In genomic region chr3:183637106-183637486, GRCh38 we compare ENCODE assay signal across 8 cellular contexts. TPM values are rescaled to one million over a fixed set of nuclear protein-coding genes. Genes with fewer than 3 reads are reported as not detected.
DNase-seq lines count a peak whose midpoint lies in the region; FAIRE-seq and TF ChIP-seq lines count a peak whose summit lies in the region.

No MANE protein-coding gene starts in this region.

- no peaks in the 10 kb centered on the region for H3K9me3 ChIP-seq in CD8-positive, alpha-beta memory T cell (ENCODE audit: low read length)
- H3K9me3 ChIP-seq in PC-9 (ENCODE audit: insufficient read depth, low read depth), result no peaks in the 10 kb centered on the region
- no peaks in the 10 kb centered on the region for H3K9me3 ChIP-seq in ovary

- no peaks in the 10 kb centered on the region for H3K27me3 ChIP-seq in CD8-positive, alpha-beta memory T cell (ENCODE audit: insufficient read depth, low read length, poor library complexity, severe bottlenecking)
- H3K27me3 ChIP-seq in PC-9 (ENCODE audit: insufficient read depth, low read depth), result no peaks in the 10 kb centered on the region
- H3K27me3 ChIP-seq in ovary, result no peaks in the 10 kb centered on the region

- peak overlapping the region; percentile 96 for H3K27ac ChIP-seq in CD8-positive, alpha-beta memory T cell (ENCODE audit: low read depth, low read length)
- H3K27ac ChIP-seq in PC-9, result peak overlapping the region; percentile 39
- H3K27ac ChIP-seq in epithelial cell of prostate, result peak overlapping the region; percentile 71
- H3K27ac ChIP-seq in ovary, result peak overlapping the region; percentile 96 to 100

- TF ChIP-seq CTCF in PC-9 (conservative IDR thresholded peaks at IDR 0.05) (no peak), ovary (IDR thresholded peaks at IDR 0.05) (no peak)

- WGBS in ovary, 3 donors, result 11 to 17% (median 14%) methylated on average over 6 of the region's 6 CpGs

- no TSS peak for BruUV-seq in PC-9 (replicated peaks; lab: Mats Ljungman, UMichigan)

- no peaks in the 10 kb centered on the region for H3K27me3 Mint-ChIP-seq in CD8-positive, alpha-beta memory T cell

- H3K36me3 ChIP-seq in CD8-positive, alpha-beta memory T cell (ENCODE audit: insufficient read depth, low read length), result no peaks in the 10 kb centered on the region
- H3K36me3 ChIP-seq in PC-9 (ENCODE audit: low read depth) (no peaks in the 10 kb centered on the region), ovary (no peaks in the 10 kb centered on the region)

- peak overlapping the region; percentile 92 to 98 (median 97) for H3K27ac Mint-ChIP-seq in CD8-positive, alpha-beta memory T cell

- TF ChIP-seq EP300 in ovary (IDR thresholded peaks at IDR 0.05), result no peak

- peaks cover 32 to 54% (median 44%) of the 10 kb centered on the region in 3 donors for H3K4me1 Mint-ChIP-seq in CD8-positive, alpha-beta memory T cell

- H3F3A ChIP-seq in PC-9 (ENCODE audit: insufficient read depth, low read depth), result peaks cover 16% of the 10 kb centered on the region; the same call in 1 of the 2 replicates

- H3K4me3 Mint-ChIP-seq in CD8-positive, alpha-beta memory T cell, result peak overlapping the region; percentile 94 to 100 (median 95)

- H3K79me2 ChIP-seq in PC-9 (ENCODE audit: low read depth), result peaks cover 29% of the 10 kb centered on the region

- TF ChIP-seq POLR2A in ovary (IDR thresholded peaks at IDR 0.05), result no peak

- FAIRE-seq in HTR-8/SVneo (lab: Jason Lieb, UNC), result no peak

- CTCF ChIA-PET in CD8-positive, alpha-beta memory T cell (lab: Charles Lee), result interaction anchor here (0.7 to 1.5 kb wide), 5 partner anchors 10 to 248 kb away, joined by 3 to 5 read pairs (median 3); partner anchors contain the start of genes PARL and YEATS2
- CTCF ChIA-PET in PC-9 (lab: Charles Lee), result interaction anchor here (0.6 kb wide), 2 partner anchors 48 to 1020 kb away, joined by 4 to 15 read pairs; no protein-coding TSS in a partner anchor

- peaks cover 35% of the 10 kb centered on the region for H3K4me1 ChIP-seq in CD8-positive, alpha-beta memory T cell (ENCODE audit: insufficient read depth, low read length)
- H3K4me1 ChIP-seq in PC-9 (replicated peaks; ENCODE audit: insufficient read depth) (peaks cover 9% of the 10 kb centered on the region), ovary (ENCODE audit: insufficient read depth) (no peaks in the 10 kb centered on the region)

- no peaks in the 10 kb centered on the region for H4K20me1 ChIP-seq in PC-9 (ENCODE audit: insufficient read depth)

- H3K4me2 ChIP-seq in PC-9, result peak overlapping the region; percentile 95

- no peaks in the 10 kb centered on the region for H3K9me2 ChIP-seq in PC-9 (ENCODE audit: insufficient read depth)

- no peak for DNase-seq in CD8-positive, alpha-beta memory T cell
- peak in 1 of 2 experiments; percentile 15 for DNase-seq in PC-9
- no peak for DNase-seq in epithelial cell of prostate (ENCODE audit: low read depth, low spot score)
- DNase-seq in ovary, result no peak
- no peak for DNase-seq in HTR-8/SVneo (ENCODE audit: insufficient read length, low spot score)
- DNase-seq in SKM-1 (lab: John Stamatoyannopoulos, UW; ENCODE audit: unreplicated experiment), result no peak
- no peak for DNase-seq in DMS153 (lab: John Stamatoyannopoulos, UW)
- DNase-seq in SW480 (ENCODE audit: low spot score), result no peak

- peak overlapping the region; percentile 91 for H2AFZ ChIP-seq in PC-9

- no peaks in the 10 kb centered on the region for H3K9me3 Mint-ChIP-seq in CD8-positive, alpha-beta memory T cell

- intact Hi-C loops in PC-9 (cut with micrococcal nuclease; ENCODE audit: unreplicated experiment) (loop anchor here (5.0 kb wide), 1 partner anchor 155 kb away; no protein-coding TSS in a partner anchor), ovary (cut with DNase I) (loop anchor here in 1 of 4 donors (10.0 kb wide), 1 partner anchor 678 kb away; the partner anchor contains the start of gene EIF4G1)

- H3K36me3 Mint-ChIP-seq in CD8-positive, alpha-beta memory T cell, result peaks cover 0 to 21% (median 0%) of the 10 kb centered on the region in 3 donors

- H3K4me3 ChIP-seq in CD8-positive, alpha-beta memory T cell (ENCODE audit: low read length), result peak overlapping the region; percentile 94
- H3K4me3 ChIP-seq in PC-9, result peak overlapping the region; percentile 85
- H3K4me3 ChIP-seq in ovary, result peak overlapping the region; percentile 70

- POLR2A ChIA-PET in CD8-positive, alpha-beta memory T cell (lab: Charles Lee), result interaction anchor here (0.5 to 2.6 kb wide), 12 partner anchors 9 to 209 kb away, joined by 3 to 39 read pairs (median 4); partner anchors contain the start of genes KLHL6 and YEATS2
- POLR2A ChIA-PET in PC-9 (lab: Charles Lee; ENCODE audit: unreplicated experiment), result interaction anchor here (0.6 to 0.7 kb wide), 5 partner anchors 11 to 882 kb away, joined by 3 to 5 read pairs (median 3); partner anchors contain the start of gene YEATS2

RNA-seq across cellular contexts. Expression of gene KLHL24, which starts 1.7 kb away (rescaled TPM):
- 10 to 100 TPM; 13.4 to 16.9 TPM for total RNA-seq in CD8-positive, alpha-beta memory T cell
- 44.9 TPM for polyA plus RNA-seq in CD8-positive, alpha-beta memory T cell
- total RNA-seq in PC-9 (2021) (59.1 and 73.0 TPM in 2 replicates), ovary (100 to 1,000 TPM in 2 of 7 donors, 10 to 100 TPM in 5; 45.7 to 135 (median 79.1) TPM)
- 10 to 100 TPM; 17.7 to 22.5 TPM for polyA plus RNA-seq in ovary

Comparison
In these comparisons a context has a peak if more than half of its experiments do, and no peak if none do; other contexts are left out.
1. H3K27ac ChIP-seq: peak in every context shown above with its lines; median percentile 98 in ovary; 96 in CD8-positive, alpha-beta memory T cell; 71 in epithelial cell of prostate; 39 in PC-9.